ENCODE assay signal across 2 cellular contexts in genomic region chr22:41040483-41040882, GRCh38.
TF ChIP-seq lines count a peak whose summit lies in the region.

No MANE protein-coding gene starts in this region.

TF ChIP-seq in HepG2, 621 proteins besides CTCF, POLR2A, EP300 and RAD21:
- TF ChIP-seq TERF1 (CRISPR knock-in tag; IDR thresholded peaks at IDR 0.05) (no peak), CEBPB (IDR thresholded peaks at IDR 0.05; ENCODE audit: borderline replicate concordance, low read depth, low read length) (peak; percentile 59)

TF ChIP-seq in K562, 482 proteins besides CTCF, POLR2A, EP300 and RAD21:
- TF ChIP-seq CEBPG (CRISPR knock-in tag; IDR thresholded peaks at IDR 0.05): no peak
- peak in 1 of 2 experiments; percentile 65; a peak in 2 of 4 replicates for TF ChIP-seq CEBPG (tag; conservative IDR thresholded peaks at IDR 0.05 in 1 of 2, IDR thresholded peaks at IDR 0.05 in 1 of 2)
- TF ChIP-seq CEBPB (tag; IDR thresholded peaks at IDR 0.05): peak; percentile 63
- no peak for TF ChIP-seq SRF (CRISPR knock-in tag; IDR thresholded peaks at IDR 0.05)
